8 cellular contexts compared by ENCODE assay signal in genomic region chr1:220528679-220529529, GRCh38. TPM values are rescaled to one million over a fixed set of nuclear protein-coding genes. Genes with fewer than 3 reads are reported as not detected.
A peak's percentile ranks its signal among the peaks of the same experiment; 100 is the strongest.
DNase-seq lines count a peak whose midpoint lies in the region; ATAC-seq and TF ChIP-seq lines count a peak whose summit lies in the region.

No MANE protein-coding gene starts in this region.

- H3K4me1 Mint-ChIP-seq in activated naive CD4-positive, alpha-beta T cell treated with anti-CD3 and anti-CD28 coated beads, Interleukin-2, amount 10 ng/mL, durations not matched to agents 7 days and 5 days: peaks cover 16% of the 10 kb centered on the region

- H3K9me3 ChIP-seq in ascending aorta (no peaks in the 10 kb centered on the region), iPS-18c (ENCODE audit: control insufficient read depth, insufficient read depth, low read length) (no peaks in the 10 kb centered on the region), skeletal muscle tissue (ENCODE audit: control insufficient read depth in 3 of 3, low read length in 3 of 3) (peaks cover 0 to 3% (median 0%) of the 10 kb centered on the region in 3 donors)

- H3K27me3 ChIP-seq in ascending aorta (no peaks in the 10 kb centered on the region), skeletal muscle tissue (ENCODE audit: control insufficient read depth in 3 of 3, insufficient read depth in 3 of 3, low read length in 3 of 3) (peaks cover 0 to 8% (median 5%) of the 10 kb centered on the region in 3 donors)

- H3K27me3 Mint-ChIP-seq in activated naive CD4-positive, alpha-beta T cell treated with anti-CD3 and anti-CD28 coated beads, Interleukin-2, amount 10 ng/mL, durations not matched to agents 7 days and 5 days: peaks cover 42% of the 10 kb centered on the region

- TF ChIP-seq CTCF in ascending aorta (IDR thresholded peaks at IDR 0.05): no peak

- peak overlapping the region; percentile 80 to 89 (median 81) for H3K9ac ChIP-seq in skeletal muscle tissue (ENCODE audit: low read depth in 1 of 3, low read length in 3 of 3)

- no peak for DNase-seq in activated naive CD4-positive, alpha-beta T cell treated with anti-CD3 and anti-CD28 coated beads, Interleukin-2, amount 10 ng/mL, durations not matched to agents 7 days and 5 days
- no peak for DNase-seq in activated naive CD4-positive, alpha-beta T cell treated with Interleukin-2 at 50 U/mL for 16 hours
- DNase-seq in ascending aorta (ENCODE audit: low spot score in 2 of 2): no peak
- no peak for DNase-seq in activated CD4-positive, CD25-positive, alpha-beta regulatory T cell treated with anti-CD3 and anti-CD28 coated beads, Interleukin-2, amount 50 U/mL, for 72 hours

- intact Hi-C loops in ascending aorta (cut with DNase I): loop anchor here (2.0 to 5.0 kb wide), 4 partner anchors 203 to 256 kb away; partner anchors contain the start of gene RAB3GAP2

- H3K36me3 ChIP-seq in ascending aorta (no peaks in the 10 kb centered on the region), skeletal muscle tissue (ENCODE audit: control insufficient read depth in 3 of 3, insufficient read depth in 3 of 3, low read length in 3 of 3) (no peaks in the 10 kb centered on the region)

- H3K27ac ChIP-seq in ascending aorta (peak overlapping the region; percentile 85 to 89), skeletal muscle tissue (ENCODE audit: low read depth, low read length) (peak overlapping the region; percentile 68)

- H3K4me1 ChIP-seq in ascending aorta (no peaks in the 10 kb centered on the region), skeletal muscle tissue (ENCODE audit: control insufficient read depth in 3 of 3, insufficient read depth in 3 of 3, low read length in 3 of 3) (peaks cover 4 to 8% (median 7%) of the 10 kb centered on the region in 3 donors)

- H3K27ac Mint-ChIP-seq in activated naive CD4-positive, alpha-beta T cell treated with anti-CD3 and anti-CD28 coated beads, Interleukin-2, amount 10 ng/mL, durations not matched to agents 7 days and 5 days: no peak overlapping the region

- H3K36me3 Mint-ChIP-seq in activated naive CD4-positive, alpha-beta T cell treated with anti-CD3 and anti-CD28 coated beads, Interleukin-2, amount 10 ng/mL, durations not matched to agents 7 days and 5 days: peaks cover 4% of the 10 kb centered on the region

- H3K4me3 Mint-ChIP-seq in activated naive CD4-positive, alpha-beta T cell treated with anti-CD3 and anti-CD28 coated beads, Interleukin-2, amount 10 ng/mL, durations not matched to agents 7 days and 5 days: peak overlapping the region; percentile 26

- H3K4me3 ChIP-seq in ascending aorta (peak overlapping the region; percentile 85 to 86), iPS-18c (ENCODE audit: insufficient read depth, low read depth, low read length) (peak overlapping the region; percentile 83), skeletal muscle tissue (ENCODE audit: low read length in 3 of 3) (peak overlapping the region; percentile 75 to 86 (median 78))

- no peaks in the 10 kb centered on the region for H3K9me3 Mint-ChIP-seq in activated naive CD4-positive, alpha-beta T cell treated with anti-CD3 and anti-CD28 coated beads, Interleukin-2, amount 10 ng/mL, durations not matched to agents 7 days and 5 days

- peak; percentile 21 for ATAC-seq in HG03520 (IDR thresholded peaks at IDR 0.05; ENCODE audit: unreplicated experiment)
- no peak for ATAC-seq in GM18861 (IDR thresholded peaks at IDR 0.05; ENCODE audit: unreplicated experiment)

- CTCF ChIA-PET in activated naive CD4-positive, alpha-beta T cell treated with anti-CD3 and anti-CD28 coated beads, Interleukin-2, amount 10 ng/mL, durations not matched to agents 7 days and 5 days (lab: Charles Lee): no interaction called here

RNA-seq across cellular contexts. Expression of gene MARK1, which starts 1.0 kb away (rescaled TPM):
- total RNA-seq in ascending aorta: 11.6 TPM
- total RNA-seq in skeletal muscle tissue: 9.9 TPM
